ENCODE assay signal across 13 cellular contexts in genomic region chr1:229972600-229973296, GRCh38.
DNase-seq lines count a peak whose midpoint lies in the region; ATAC-seq and TF ChIP-seq lines count a peak whose summit lies in the region.
"Had no signal": no experiment of that assay in that cellular context is flagged by ENCODE, and none has a peak within 500 bp of the region (broad histone marks: within the 10 kb centered on the region; RNA-seq: fewer than 3 reads in every experiment).

No MANE protein-coding gene starts in this region.

- no peak overlapping the region for H3K27ac ChIP-seq in MM.1S (ENCODE audit: low read length)
- no peak overlapping the region for H3K27ac ChIP-seq in psoas muscle
- no peak overlapping the region for H3K27ac ChIP-seq in CD8-positive, alpha-beta T cell (ENCODE audit: low read depth, low read length)
- H3K27ac ChIP-seq: A549 had no signal

- no peaks in the 10 kb centered on the region for H3K36me3 Mint-ChIP-seq in CD8-positive, alpha-beta T cell

- H3K9me3 ChIP-seq in MM.1S (replicated peaks; ENCODE audit: insufficient read depth, low read length) (no peaks in the 10 kb centered on the region), psoas muscle (peaks cover 9% of the 10 kb centered on the region)
- H3K9me3 ChIP-seq in CD8-positive, alpha-beta T cell (ENCODE audit: low read length), result no peaks in the 10 kb centered on the region

- H3K79me2 ChIP-seq in MM.1S (ENCODE audit: low read length), result no peaks in the 10 kb centered on the region

- POLR2A ChIA-PET in CD8-positive, alpha-beta T cell (lab: Charles Lee), result no interaction called here

- no peaks in the 10 kb centered on the region for H4K20me1 ChIP-seq in MM.1S (ENCODE audit: insufficient read depth, low read length)

- peaks cover 2% of the 10 kb centered on the region for H3K27me3 Mint-ChIP-seq in CD8-positive, alpha-beta T cell (ENCODE audit: low read depth)

- H3K4me3 Mint-ChIP-seq in CD8-positive, alpha-beta T cell, result no peak overlapping the region

- no peak overlapping the region for H3K4me2 ChIP-seq in MM.1S (ENCODE audit: low read depth, low read length)
- H3K4me2 ChIP-seq: A549 had no signal

- peaks cover 3% of the 10 kb centered on the region for H3K9me3 Mint-ChIP-seq in CD8-positive, alpha-beta T cell

- TF ChIP-seq CTCF in MM.1S (IDR thresholded peaks at IDR 0.05; ENCODE audit: low read length) (peak; percentile 32; the same call in 1 of the 2 replicates), epithelial cell of proximal tubule (conservative IDR thresholded peaks at IDR 0.05; ENCODE audit: low read depth, low read length) (peak; percentile 52), psoas muscle (IDR thresholded peaks at IDR 0.05) (peak; percentile 7)
- TF ChIP-seq CTCF in CD8-positive, alpha-beta T cell (IDR thresholded peaks at IDR 0.05), result no peak

- H3K9ac ChIP-seq in MM.1S (ENCODE audit: low read length), result no peak overlapping the region

- H3K27me3 ChIP-seq in MM.1S (replicated peaks; ENCODE audit: insufficient read depth, low read length) (no peaks in the 10 kb centered on the region), psoas muscle (ENCODE audit: insufficient read depth in 3 of 3, low read length in 2 of 3) (peaks cover 0 to 3% (median 0%) of the 10 kb centered on the region in 3 donors)
- H3K27me3 ChIP-seq in CD8-positive, alpha-beta T cell (ENCODE audit: insufficient read depth, low read length), result no peaks in the 10 kb centered on the region

- no peaks in the 10 kb centered on the region for H3F3A ChIP-seq in MM.1S (ENCODE audit: insufficient read depth, low read length)

- no peak overlapping the region for H3K27ac Mint-ChIP-seq in CD8-positive, alpha-beta T cell

- H3K9me2 ChIP-seq in MM.1S (replicated peaks; ENCODE audit: insufficient read depth, low read length), result no peaks in the 10 kb centered on the region

- no peaks in the 10 kb centered on the region for H3K4me1 Mint-ChIP-seq in CD8-positive, alpha-beta T cell (ENCODE audit: low read depth)

- WGBS in psoas muscle, 3 donors, result 86 to 88% (median 87%) methylated on average over 9 of the region's 9 CpGs

- CTCF ChIA-PET in CD8-positive, alpha-beta T cell (lab: Charles Lee), result no interaction called here

- H3K36me3 ChIP-seq in MM.1S (replicated peaks; ENCODE audit: insufficient read depth, low read length) (no peaks in the 10 kb centered on the region), psoas muscle (ENCODE audit: insufficient read depth in 1 of 2, low read depth in 1 of 2) (no peaks in the 10 kb centered on the region)
- H3K36me3 ChIP-seq in CD8-positive, alpha-beta T cell (ENCODE audit: insufficient read depth, low read length), result no peaks in the 10 kb centered on the region

- H2AFZ ChIP-seq in MM.1S (ENCODE audit: low read length), result no peak overlapping the region

- ATAC-seq in psoas muscle, result peak in 1 of 4 donors; percentile 41
- ATAC-seq in CD8-positive, alpha-beta T cell, result no peak

- intact Hi-C loops in psoas muscle (cut with DNase I), result no loop called here
- intact Hi-C loops in CD8-positive, alpha-beta T cell (cut with DNase I, micrococcal nuclease), result no loop called here

- H3K4me1 ChIP-seq in MM.1S (ENCODE audit: low read length) (no peaks in the 10 kb centered on the region), psoas muscle (no peaks in the 10 kb centered on the region)
- no peaks in the 10 kb centered on the region for H3K4me1 ChIP-seq in CD8-positive, alpha-beta T cell (ENCODE audit: insufficient read depth, low read length)
- H3K4me1 ChIP-seq: A549 had no signal

- peak; percentile 27 for DNase-seq in NCI-H82 (lab: John Stamatoyannopoulos, UW)
- DNase-seq in NCI-H82 treated with DMSO at 0.1 percent for 48 hours (lab: John Stamatoyannopoulos, UW; ENCODE audit: unreplicated experiment), result no peak
- no peak for DNase-seq in MM.1S
- DNase-seq in epithelial cell of proximal tubule (ENCODE audit: low read depth), result no peak
- no peak for DNase-seq in psoas muscle
- no peak for DNase-seq in CD8-positive, alpha-beta T cell
- DNase-seq in SIG-M5 (lab: John Stamatoyannopoulos, UW), result no peak
- no peak for DNase-seq in NCI-H2029 (lab: John Stamatoyannopoulos, UW)
- DNase-seq: activated naive CD4-positive, alpha-beta T cell treated with Interleukin-2 at 50 U/mL for 16 hours; NCI-H1417; stimulated activated CD4-positive, alpha-beta T cell treated with anti-CD3 and anti-CD28 coated beads, Interleukin-4, amount 100 ng/mL, for 1 hour; trophoblast cell had no signal

- H3K4me3 ChIP-seq in MM.1S (ENCODE audit: low read length) (no peak overlapping the region), epithelial cell of proximal tubule (ENCODE audit: low read depth, low read length) (no peak overlapping the region), psoas muscle (no peak overlapping the region)
- H3K4me3 ChIP-seq in CD8-positive, alpha-beta T cell (ENCODE audit: low read depth, low read length), result no peak overlapping the region
- H3K4me3 ChIP-seq: A549 had no signal
